ENCODE assay signal across 21 cellular contexts in the genomic region with DNA sequence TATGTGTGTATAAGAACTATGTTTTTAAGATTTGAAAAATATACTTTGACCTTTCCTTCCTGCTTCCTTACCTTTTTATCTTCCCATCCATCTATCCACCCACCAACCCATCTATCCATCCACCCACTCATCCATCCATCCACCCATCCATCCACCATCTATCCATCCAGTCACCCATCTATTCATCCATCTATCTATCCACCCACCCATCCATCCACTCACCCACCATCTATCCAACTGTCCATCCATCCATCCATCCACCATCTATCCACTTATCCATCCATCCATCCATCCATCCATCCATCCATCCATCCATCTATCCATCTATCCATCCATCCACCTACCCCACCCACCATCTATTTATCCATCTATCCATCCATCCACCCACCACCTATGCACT. TPM values are rescaled to one million over a fixed set of nuclear protein-coding genes. Genes with fewer than 3 reads are reported as not detected.
DNase-seq lines count a peak whose midpoint lies in the region; ATAC-seq, FAIRE-seq and TF ChIP-seq lines count a peak whose summit lies in the region.
"Had no signal": no experiment of that assay in that cellular context is flagged by ENCODE, and none has a peak within 500 bp of the region (broad histone marks: within the 10 kb centered on the region; RNA-seq: fewer than 3 reads in every experiment).

No MANE protein-coding gene starts in this region.

- H3K4me3 ChIP-seq in BLaER1 (no peak overlapping the region), K562 (no peak overlapping the region)
- H3K4me3 ChIP-seq: BLaER1 treated with 17β-estradiol and CSF1 and Interleukin-3, amounts not matched to agents 10 nM and 100 nM; GM23338 had no signal

- H3K27me3 ChIP-seq in BLaER1 (no peaks in the 10 kb centered on the region), K562 (ENCODE audit: control insufficient read depth in 2 of 2, insufficient read depth in 2 of 2, low read length in 2 of 2) (no peaks in the 10 kb centered on the region)

- H3K9me3 Mint-ChIP-seq in IgD-negative memory B cell (no peaks in the 10 kb centered on the region), memory B cell (no peaks in the 10 kb centered on the region)
- H3K9me3 Mint-ChIP-seq: CD8-positive, alpha-beta memory T cell; GM23338 had no signal

- peaks cover 3% of the 10 kb centered on the region; the same call in 1 of the 2 replicates for H3K9me3 ChIP-seq in BLaER1
- H3K9me3 ChIP-seq in K562 (replicated peaks; ENCODE audit: control insufficient read depth, insufficient read depth, low read depth, low read length): no peaks in the 10 kb centered on the region

- H3K27ac ChIP-seq in BLaER1 (no peak overlapping the region), K562 (ENCODE audit: extremely low read depth, low read depth, low read length) (no peak overlapping the region)
- H3K27ac ChIP-seq: BLaER1 treated with 17β-estradiol and CSF1 and Interleukin-3, amounts not matched to agents 10 nM and 100 nM had no signal

- TF ChIP-seq RAD21 in K562 (CRISPR knock-in tag; conservative IDR thresholded peaks at IDR 0.05 in 1 of 2, IDR thresholded peaks at IDR 0.05 in 1 of 2): no peak

- H4K20me1 ChIP-seq in BLaER1 (peaks cover 83% of the 10 kb centered on the region), K562 (replicated peaks; ENCODE audit: control insufficient read depth, insufficient read depth, low read length) (peaks cover 47% of the 10 kb centered on the region)

- H3K9ac ChIP-seq in BLaER1: no peak overlapping the region
- no peak overlapping the region for H3K9ac ChIP-seq in K562 (ENCODE audit: insufficient read depth in 1 of 2, low read depth in 2 of 2, low read length in 2 of 2)
- H3K9ac ChIP-seq: BLaER1 treated with 17β-estradiol and CSF1 and Interleukin-3, amounts not matched to agents 10 nM and 100 nM had no signal

- in situ Hi-C loops in K562 (cut with MboI): no loop called here

- no peak for DNase-seq in K562 (ENCODE audit: extremely low read depth in 1 of 4, low spot score in 3 of 4)
- DNase-seq in memory B cell (ENCODE audit: low spot score in 2 of 2): no peak
- no peak for DNase-seq in NCI-H2029 treated with DMSO at 0.1 percent for 48 hours (lab: John Stamatoyannopoulos, UW)
- DNase-seq in NCI-H1694 treated with DMSO at 0.1 percent for 48 hours (lab: John Stamatoyannopoulos, UW): no peak
- DNase-seq in globus pallidus (ENCODE audit: low spot score): no peak
- DNase-seq: 8988T; CD4-positive, CD25-positive, alpha-beta regulatory T cell; CD8-positive, alpha-beta memory T cell; COR-L47; DMS 273 treated with DMSO at 0.1 percent for 48 hours; DMS53; DND-41; EL; H7; KBM-7 had no signal

- intact Hi-C loops in K562 (cut with micrococcal nuclease): no loop called here

- CTCF ChIA-PET in K562 (lab: Yijun Ruan, JAX; ENCODE audit: low intra/inter-chr PET ratio): no interaction called here

- no TSS peak for BruUV-seq in K562 (replicated peaks; lab: Mats Ljungman, UMichigan)

- TF ChIP-seq EP300 in K562 (IDR thresholded peaks at IDR 0.05; ENCODE audit: low read length): no peak

- no peak for ATAC-seq in K562
- ATAC-seq in memory B cell (ENCODE audit: low read depth): no peak
- ATAC-seq: GM23338, HCT116 had no signal

- TF ChIP-seq CTCF in K562 (IDR thresholded peaks at IDR 0.05 in 2 of 3, conservative IDR thresholded peaks at IDR 0.05 in 1 of 3; ENCODE audit: insufficient read depth in 2 of 3, low read depth in 1 of 3, low read length in 3 of 3): no peak

- H3K9me1 ChIP-seq in K562 (ENCODE audit: control insufficient read depth, insufficient read depth, low read length): no peaks in the 10 kb centered on the region

- H3K36me3 ChIP-seq in BLaER1 (peaks cover 48% of the 10 kb centered on the region), K562 (ENCODE audit: control insufficient read depth, insufficient read depth, low read length) (peaks cover 94% of the 10 kb centered on the region)

- H3K4me1 Mint-ChIP-seq in IgD-negative memory B cell (peaks cover 26 to 33% (median 32%) of the 10 kb centered on the region in 3 donors), memory B cell (peaks cover 42% of the 10 kb centered on the region)
- H3K4me1 Mint-ChIP-seq: GM23338 had no signal

- POLR2A ChIA-PET in K562 (lab: Yijun Ruan, JAX): no interaction called here

- H3K4me2 ChIP-seq in BLaER1: peak overlapping the region; percentile 33; the same call in 1 of the 2 replicates
- H3K4me2 ChIP-seq in K562 (ENCODE audit: insufficient read depth, low read length): no peak overlapping the region
- H3K4me2 ChIP-seq: GM23338 had no signal

- H3K79me2 ChIP-seq in K562 (ENCODE audit: control insufficient read depth, insufficient read depth, low read length): peaks cover 98% of the 10 kb centered on the region

- H2AFZ ChIP-seq in K562 (ENCODE audit: low read depth, low read length): no peak overlapping the region
- H2AFZ ChIP-seq: GM23338 had no signal

- peak overlapping the region in 1 of 4 donors; percentile 7 for H3K4me3 Mint-ChIP-seq in IgD-negative memory B cell
- H3K4me3 Mint-ChIP-seq in memory B cell: no peak overlapping the region
- H3K4me3 Mint-ChIP-seq: CD4-positive, CD25-positive, alpha-beta regulatory T cell; CD8-positive, alpha-beta memory T cell; GM23338 had no signal

- no peaks in the 10 kb centered on the region for H3K27me3 Mint-ChIP-seq in IgD-negative memory B cell
- H3K27me3 Mint-ChIP-seq in memory B cell: no peaks in the 10 kb centered on the region

- H3K4me1 ChIP-seq in BLaER1 (peaks cover 92% of the 10 kb centered on the region), K562 (replicated peaks in 1 of 2; ENCODE audit: control insufficient read depth in 2 of 2, insufficient read depth in 2 of 2, low read length in 2 of 2) (peaks cover 0 to 46% of the 10 kb centered on the region in 2 experiments; a peak in 2 of 5 replicates)

- H3K36me3 Mint-ChIP-seq in IgD-negative memory B cell (peaks cover 4% of the 10 kb centered on the region), memory B cell (peaks cover 24% of the 10 kb centered on the region)
- H3K36me3 Mint-ChIP-seq: CD4-positive, CD25-positive, alpha-beta regulatory T cell; CD8-positive, alpha-beta memory T cell had no signal

- peak overlapping the region in 2 of 3 donors; percentile 11 to 56 for H3K27ac Mint-ChIP-seq in IgD-negative memory B cell
- peak overlapping the region; percentile 8 for H3K27ac Mint-ChIP-seq in memory B cell
- H3K27ac Mint-ChIP-seq: CD4-positive, CD25-positive, alpha-beta regulatory T cell; CD8-positive, alpha-beta memory T cell; GM23338 had no signal

- TF ChIP-seq POLR2A in K562 (conservative IDR thresholded peaks at IDR 0.05): peak; percentile 66

- no peak for FAIRE-seq in K562 (lab: Jason Lieb, UNC)

TF ChIP-seq in K562, 482 proteins besides CTCF, POLR2A, EP300 and RAD21 (continues in another document):
- TF ChIP-seq CSDE1 (IDR thresholded peaks at IDR 0.05) (no peak), TOE1 (IDR thresholded peaks at IDR 0.05; ENCODE audit: borderline replicate concordance) (no peak), TOE1 (CRISPR knock-in tag; IDR thresholded peaks at IDR 0.05; ENCODE audit: borderline replicate concordance, low read depth) (no peak), EHMT2 (IDR thresholded peaks at IDR 0.05) (peak; percentile 78; the same call in 1 of the 2 replicates), E2F3 (CRISPR knock-in tag; IDR thresholded peaks at IDR 0.05) (no peak), SRSF7 (optimal IDR thresholded peaks at IDR 0.05; ENCODE audit: low read depth, low read length) (no peak), PHF21A (IDR thresholded peaks at IDR 0.05; ENCODE audit: borderline replicate concordance, low read depth) (no peak), SRSF1 (IDR thresholded peaks at IDR 0.05; ENCODE audit: low read depth, low read length) (no peak)
- TF ChIP-seq, protein P1, sequence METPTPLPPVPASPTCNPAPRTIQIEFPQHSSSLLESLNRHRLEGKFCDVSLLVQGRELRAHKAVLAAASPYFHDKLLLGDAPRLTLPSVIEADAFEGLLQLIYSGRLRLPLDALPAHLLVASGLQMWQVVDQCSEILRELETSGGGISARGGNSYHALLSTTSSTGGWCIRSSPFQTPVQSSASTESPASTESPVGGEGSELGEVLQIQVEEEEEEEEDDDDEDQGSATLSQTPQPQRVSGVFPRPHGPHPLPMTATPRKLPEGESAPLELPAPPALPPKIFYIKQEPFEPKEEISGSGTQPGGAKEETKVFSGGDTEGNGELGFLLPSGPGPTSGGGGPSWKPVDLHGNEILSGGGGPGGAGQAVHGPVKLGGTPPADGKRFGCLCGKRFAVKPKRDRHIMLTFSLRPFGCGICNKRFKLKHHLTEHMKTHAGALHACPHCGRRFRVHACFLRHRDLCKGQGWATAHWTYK (CRISPR knock-in tag; IDR thresholded peaks at IDR 0.05): no peak
- TF ChIP-seq, protein P2, sequence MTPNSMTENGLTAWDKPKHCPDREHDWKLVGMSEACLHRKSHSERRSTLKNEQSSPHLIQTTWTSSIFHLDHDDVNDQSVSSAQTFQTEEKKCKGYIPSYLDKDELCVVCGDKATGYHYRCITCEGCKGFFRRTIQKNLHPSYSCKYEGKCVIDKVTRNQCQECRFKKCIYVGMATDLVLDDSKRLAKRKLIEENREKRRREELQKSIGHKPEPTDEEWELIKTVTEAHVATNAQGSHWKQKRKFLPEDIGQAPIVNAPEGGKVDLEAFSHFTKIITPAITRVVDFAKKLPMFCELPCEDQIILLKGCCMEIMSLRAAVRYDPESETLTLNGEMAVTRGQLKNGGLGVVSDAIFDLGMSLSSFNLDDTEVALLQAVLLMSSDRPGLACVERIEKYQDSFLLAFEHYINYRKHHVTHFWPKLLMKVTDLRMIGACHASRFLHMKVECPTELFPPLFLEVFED (CRISPR knock-in tag; conservative IDR thresholded peaks at IDR 0.05): peak; percentile 85; the same call in 1 of the 2 replicates

RNA-seq across cellular contexts. Expression of a gene that starts 12.4 kb away (rescaled TPM):
- polyA plus RNA-seq in IgD-negative memory B cell (38.8 TPM), K562 (2011; rRNA removed) (6.4 and 11.3 TPM in 2 replicates), K562 (2014; fragmentation: Illumina TruSeq; extraction: Trizol) (24.2 and 46.3 TPM in 2 replicates), K562 (2014; fragmentation: Nextera tagmentation; extraction: Ambion mirVana) (1 to 10 TPM; 2.3 to 2.7 TPM), K562 (2014; rRNA removed) (34.3 and 35.3 TPM in 2 replicates)
- 73.4 and 198 TPM in 2 replicates for total RNA-seq in K562 (2011; cell fraction: chromatin; rRNA removed; ENCODE audit: low replicate concordance)
- total RNA-seq in K562 (2011; cell fraction: nucleolus; rRNA removed): 67.4 and 69.3 TPM in 2 replicates
- 45.3 and 67.3 TPM in 2 replicates for total RNA-seq in K562 (2011; cell fraction: nucleoplasm; rRNA removed)
- total RNA-seq in K562 (2014; rRNA removed) (13.5 and 20.8 TPM in 2 replicates), K562 (2014; rRNA removed; fragmentation: Illumina TruSeq; extraction: Trizol) (3.9 and 5.9 TPM in 2 replicates), K562 (2015; rRNA removed; fragmentation: Illumina TruSeq; extraction: Trizol) (6.7 and 7.8 TPM in 2 replicates), K562 (2021) (114 and 145 TPM in 2 replicates)
- polyA plus RNA-seq in K562 (2011; cell fraction: cytosol; rRNA removed): 5.6 and 15.0 TPM in 2 replicates
- 67.2 and 126 TPM in 2 replicates for polyA plus RNA-seq in K562 (2011; cell fraction: nucleus; rRNA removed)
- polyA plus RNA-seq in K562 (2012): 55.0 and 86.5 TPM in 2 replicates
- 9.5 and 9.7 TPM in 2 replicates for polyA minus RNA-seq in K562 (2011; rRNA and poly(A)+ RNA removed)
- 32.1 and 46.1 TPM in 2 replicates for polyA minus RNA-seq in K562 (2011; cell fraction: cytosol; rRNA and poly(A)+ RNA removed)
- 21.1 and 34.5 TPM in 2 replicates for polyA minus RNA-seq in K562 (2011; cell fraction: nucleus; rRNA and poly(A)+ RNA removed)
- polyA plus RNA-seq: AG04450; CD8-positive, alpha-beta memory T cell had no signal
